ENCODE assay signal across 8 cellular contexts in the genomic region with DNA sequence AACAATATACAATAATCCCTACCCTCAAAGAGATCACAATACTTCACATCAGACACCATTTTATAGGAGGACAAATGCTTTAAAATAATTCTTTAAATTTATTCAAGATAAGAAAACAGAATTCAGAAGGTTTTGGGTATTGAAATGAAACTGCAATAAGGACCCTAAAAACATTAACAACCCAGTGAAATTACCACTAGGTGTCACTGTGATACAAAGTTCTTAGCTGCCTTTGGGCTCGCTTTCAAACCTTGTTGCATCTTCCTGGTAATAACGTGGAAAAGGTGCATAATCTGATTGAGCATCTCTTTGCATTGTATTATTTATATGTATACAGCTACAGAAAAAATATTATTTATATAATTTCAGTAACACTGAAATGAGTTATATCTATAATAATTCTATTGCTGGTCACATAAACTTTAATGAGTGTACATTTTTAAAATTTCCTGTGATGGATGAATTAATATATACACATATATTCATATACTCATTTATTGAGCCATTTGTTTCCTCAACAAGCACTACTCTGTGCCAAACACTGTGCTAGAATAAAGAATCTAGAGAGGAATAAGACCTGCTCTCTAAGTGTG.
DNase-seq lines count a peak whose midpoint lies in the region; ATAC-seq and TF ChIP-seq lines count a peak whose summit lies in the region.

No MANE protein-coding gene starts in this region.

- H3K4me1 ChIP-seq in HEK293 (ENCODE audit: control insufficient read depth, insufficient read depth, low read length) (no peaks in the 10 kb centered on the region), upper lobe of left lung (no peaks in the 10 kb centered on the region)

- no peak overlapping the region for H3K27ac ChIP-seq in HEK293 (ENCODE audit: extremely low read depth, low read depth, low read length)
- H3K27ac ChIP-seq in brain microvascular endothelial cell = no peak overlapping the region
- no peak overlapping the region for H3K27ac ChIP-seq in upper lobe of left lung

- 4 to 13% methylated on average over 2 of the region's 2 CpGs for WGBS in upper lobe of left lung, 2 donors

- peak; percentile 5 for DNase-seq in DMS 273 treated with DMSO at 0.1 percent for 48 hours (lab: John Stamatoyannopoulos, UW)
- peak; percentile 6 for DNase-seq in NCI-H526 treated with DMSO at 0.1 percent for 48 hours (lab: John Stamatoyannopoulos, UW)
- DNase-seq in brain microvascular endothelial cell = peak; percentile 40
- DNase-seq in kidney glomerular epithelial cell (lab: John Stamatoyannopoulos, UW) = peak; percentile 46
- no peak for DNase-seq in upper lobe of left lung
- DNase-seq in NK-92 (lab: John Stamatoyannopoulos, UW; ENCODE audit: unreplicated experiment) = no peak

- no peak overlapping the region for H3K4me3 ChIP-seq in HEK293 (ENCODE audit: low read depth, low read length)
- H3K4me3 ChIP-seq in brain microvascular endothelial cell (ENCODE audit: low read depth, low read length) = no peak overlapping the region
- no peak overlapping the region for H3K4me3 ChIP-seq in upper lobe of left lung

- in situ Hi-C loops in brain microvascular endothelial cell (cut with HindIII; ENCODE audit: low pct_ligation_motif_present, low sequenced_read_pairs) = no loop called here

- peak in 1 of 2 donors; percentile 70 for ATAC-seq in upper lobe of left lung (ENCODE audit: low FRiP score in 2 of 2)
- ATAC-seq in HG02885 (IDR thresholded peaks at IDR 0.05; ENCODE audit: poor library complexity, unreplicated experiment) = no peak

- TF ChIP-seq EP300 in upper lobe of left lung (IDR thresholded peaks at IDR 0.05) = no peak

- H3K9me3 ChIP-seq in HEK293 (ENCODE audit: control insufficient read depth, insufficient read depth, low read depth, low read length) (no peaks in the 10 kb centered on the region), upper lobe of left lung (no peaks in the 10 kb centered on the region)

- H3K27me3 ChIP-seq in brain microvascular endothelial cell (replicated peaks) = no peaks in the 10 kb centered on the region
- H3K27me3 ChIP-seq in upper lobe of left lung = no peaks in the 10 kb centered on the region

- TF ChIP-seq CTCF in HEK293 (tag by site-specific recombination; IDR thresholded peaks at IDR 0.05) (0 out of 2 replicates have a peak, but pooled peaks have one; percentile 22), brain microvascular endothelial cell (IDR thresholded peaks at IDR 0.05; ENCODE audit: low read depth, low read length, missing control alignments) (peak; percentile 69), upper lobe of left lung (IDR thresholded peaks at IDR 0.05) (peak; percentile 32 to 60 (median 56))

- CTCF ChIA-PET in HEK293 (lab: Yijun Ruan, JAX) = interaction anchor here (0.7 to 4.3 kb wide), 35 partner anchors 8 to 539 kb away, joined by 3 to 58 read pairs (median 4); a partner anchor contains a TSS

- no peak for TF ChIP-seq POLR2A in upper lobe of left lung (IDR thresholded peaks at IDR 0.05)

- POLR2A ChIA-PET in HEK293 (lab: Yijun Ruan, JAX) = interaction anchor here (1.2 kb wide), 1 partner anchor 185 kb away, joined by 5 read pairs; a partner anchor contains a TSS

- H3K36me3 ChIP-seq in HEK293 (ENCODE audit: control insufficient read depth in 2 of 2, insufficient read depth in 1 of 2, low read length in 2 of 2) (no peaks in the 10 kb centered on the region), brain microvascular endothelial cell (replicated peaks) (no peaks in the 10 kb centered on the region), upper lobe of left lung (no peaks in the 10 kb centered on the region)

TF ChIP-seq in HEK293, 187 proteins besides CTCF, POLR2A, EP300 and RAD21:
- TF ChIP-seq ZNF660 (tag by site-specific recombination; IDR thresholded peaks at IDR 0.05) (peak; percentile 82), ZNF211 (tag by site-specific recombination; IDR thresholded peaks at IDR 0.05; ENCODE audit: low read depth) (no peak), IKZF3 (tag by site-specific recombination; IDR thresholded peaks at IDR 0.05) (peak; percentile 60; the same call in 1 of the 2 replicates), ZNF654 (tag by site-specific recombination; IDR thresholded peaks at IDR 0.05; ENCODE audit: low read depth) (peak; percentile 78), ZNF785 (tag by site-specific recombination; IDR thresholded peaks at IDR 0.05) (no peak), SCRT2 (tag by site-specific recombination; IDR thresholded peaks at IDR 0.05) (peak; percentile 85), WT1 (tag by site-specific recombination; IDR thresholded peaks at IDR 0.05) (no peak), ZNF501 (tag by site-specific recombination; IDR thresholded peaks at IDR 0.05) (0 out of 2 replicates have a peak, but pooled peaks have one; percentile 19)
- TF ChIP-seq, protein P1, sequence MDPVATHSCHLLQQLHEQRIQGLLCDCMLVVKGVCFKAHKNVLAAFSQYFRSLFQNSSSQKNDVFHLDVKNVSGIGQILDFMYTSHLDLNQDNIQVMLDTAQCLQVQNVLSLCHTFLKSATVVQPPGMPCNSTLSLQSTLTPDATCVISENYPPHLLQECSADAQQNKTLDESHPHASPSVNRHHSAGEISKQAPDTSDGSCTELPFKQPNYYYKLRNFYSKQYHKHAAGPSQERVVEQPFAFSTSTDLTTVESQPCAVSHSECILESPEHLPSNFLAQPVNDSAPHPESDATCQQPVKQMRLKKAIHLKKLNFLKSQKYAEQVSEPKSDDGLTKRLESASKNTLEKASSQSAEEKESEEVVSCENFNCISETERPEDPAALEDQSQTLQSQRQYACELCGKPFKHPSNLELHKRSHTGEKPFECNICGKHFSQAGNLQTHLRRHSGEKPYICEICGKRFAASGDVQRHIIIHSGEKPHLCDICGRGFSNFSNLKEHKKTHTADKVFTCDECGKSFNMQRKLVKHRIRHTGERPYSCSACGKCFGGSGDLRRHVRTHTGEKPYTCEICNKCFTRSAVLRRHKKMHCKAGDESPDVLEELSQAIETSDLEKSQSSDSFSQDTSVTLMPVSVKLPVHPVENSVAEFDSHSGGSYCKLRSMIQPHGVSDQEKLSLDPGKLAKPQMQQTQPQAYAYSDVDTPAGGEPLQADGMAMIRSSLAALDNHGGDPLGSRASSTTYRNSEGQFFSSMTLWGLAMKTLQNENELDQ (tag by site-specific recombination; IDR thresholded peaks at IDR 0.05; ENCODE audit: low read depth) = no peak

Comparison
In these comparisons a context has a peak if more than half of its experiments do, and no peak if none do; other contexts are left out.
1. DNase-seq: peak in DMS 273 treated with DMSO at 0.1 percent for 48 hours (single experiment), NCI-H526 treated with DMSO at 0.1 percent for 48 hours (single experiment), brain microvascular endothelial cell (single experiment) and kidney glomerular epithelial cell (single experiment); none in upper lobe of left lung (0 of 2) and NK-92 (single experiment).
2. Peak in every context shown above with its lines, with median percentiles within 50 percentile points of each other: CTCF ChIP-seq.